10 cellular contexts compared by ENCODE assay signal in genomic region chr4:39456946-39457763, GRCh38. TPM values are rescaled to one million over a fixed set of nuclear protein-coding genes. Genes with fewer than 3 reads are reported as not detected.
DNase-seq lines count a peak whose midpoint lies in the region; ATAC-seq and TF ChIP-seq lines count a peak whose summit lies in the region.
"Had no signal": no experiment of that assay in that cellular context is flagged by ENCODE, and none has a peak within 500 bp of the region (broad histone marks: within the 10 kb centered on the region; RNA-seq: fewer than 3 reads in every experiment).

No MANE protein-coding gene starts in this region.

- no peak overlapping the region for H3K9ac ChIP-seq in rectal smooth muscle tissue (ENCODE audit: low read length)

- WGBS in esophagus squamous epithelium, 2 donors, result 42 to 50% methylated on average over 10 of the region's 10 CpGs

- DNase-seq in GM12865 (ENCODE audit: low read depth), result no peak
- DNase-seq in RWPE2 (ENCODE audit: low spot score), result no peak
- DNase-seq in esophagus squamous epithelium (lab: John Stamatoyannopoulos, UW), result no peak
- no peak for DNase-seq in GM13976 (ENCODE audit: low spot score)
- no peak for DNase-seq in stimulated activated naive CD4-positive, alpha-beta T cell treated with Interleukin-2 at 50 U/mL for 16 hours (lab: John Stamatoyannopoulos, UW)
- DNase-seq in SKM-1 treated with dmso at 0.1 percent for 144 hours (lab: John Stamatoyannopoulos, UW; ENCODE audit: unreplicated experiment), result no peak
- DNase-seq: hippocampal formation, OCI-M1 had no signal

- H3K4me1 ChIP-seq in RWPE2 (ENCODE audit: insufficient read depth, poor library complexity, severe bottlenecking) (peaks cover 7% of the 10 kb centered on the region), esophagus squamous epithelium (peaks cover 8 to 43% (median 25%) of the 10 kb centered on the region in 3 donors), rectal smooth muscle tissue (ENCODE audit: control insufficient read depth, insufficient read depth, low read length) (peaks cover 13% of the 10 kb centered on the region)

- peaks cover 80% of the 10 kb centered on the region for H3K36me3 ChIP-seq in RWPE2 (ENCODE audit: low read depth)
- H3K36me3 ChIP-seq in esophagus squamous epithelium, result peaks cover 22 to 69% (median 33%) of the 10 kb centered on the region in 3 donors
- peaks cover 9% of the 10 kb centered on the region for H3K36me3 ChIP-seq in rectal smooth muscle tissue (ENCODE audit: control insufficient read depth, insufficient read depth, low read length)

- in situ Hi-C loops in GM13976 (cut with MboI; ENCODE audit: low sequenced_read_pairs, unreplicated experiment), result no loop called here

- H3K27me3 ChIP-seq in RWPE2 (ENCODE audit: insufficient read depth, poor library complexity, severe bottlenecking) (no peaks in the 10 kb centered on the region), esophagus squamous epithelium (no peaks in the 10 kb centered on the region), rectal smooth muscle tissue (ENCODE audit: control insufficient read depth, insufficient read depth, low read length) (no peaks in the 10 kb centered on the region)

- H3K27ac ChIP-seq in RWPE2 (ENCODE audit: poor library complexity, severe bottlenecking) (peak overlapping the region; percentile 82), esophagus squamous epithelium (peak overlapping the region; percentile 93 to 98 (median 97)), rectal smooth muscle tissue (ENCODE audit: low read depth, low read length) (no peak overlapping the region)

- TF ChIP-seq CTCF in GM12865 (IDR thresholded peaks at IDR 0.05; ENCODE audit: insufficient read depth, low read depth, low read length, missing control alignments) (no peak), RWPE2 (IDR thresholded peaks at IDR 0.05; ENCODE audit: poor library complexity, severe bottlenecking) (no peak), esophagus squamous epithelium (IDR thresholded peaks at IDR 0.05) (no peak), GM13976 (IDR thresholded peaks at IDR 0.05; ENCODE audit: borderline replicate concordance, control extremely low read depth, extremely low read depth, insufficient read depth, missing control alignments) (no peak)

- intact Hi-C loops in esophagus squamous epithelium (cut with DNase I), result loop anchor here (10.0 kb wide), 1 partner anchor 82 kb away; no protein-coding TSS in a partner anchor

- TF ChIP-seq POLR2A in esophagus squamous epithelium (IDR thresholded peaks at IDR 0.05), result no peak

- ATAC-seq in RWPE2 (ENCODE audit: low read depth) (no peak), HG03520 (IDR thresholded peaks at IDR 0.05; ENCODE audit: unreplicated experiment) (no peak)

- H3K9me3 ChIP-seq in RWPE2 (ENCODE audit: severe bottlenecking) (no peaks in the 10 kb centered on the region), esophagus squamous epithelium (no peaks in the 10 kb centered on the region)

- H3K4me3 ChIP-seq in GM12865 (ENCODE audit: low read depth, low read length) (peak overlapping the region; percentile 71), RWPE2 (ENCODE audit: severe bottlenecking) (peak overlapping the region; percentile 92), esophagus squamous epithelium (peak overlapping the region; percentile 56 to 80 (median 72)), rectal smooth muscle tissue (ENCODE audit: low read length) (peak overlapping the region; percentile 78)

RNA-seq across cellular contexts. Expression of gene RPL9, which starts 1.6 kb away (rescaled TPM):
- total RNA-seq in esophagus squamous epithelium, result 1,000 to 10,000 TPM; 2,242 to 7,905 (median 4,182) TPM

RNA-seq across cellular contexts. Expression of gene LIAS, which starts 1.7 kb away (rescaled TPM):
- 10 to 100 TPM in 3 of 4 donors, 1 to 10 TPM in 1; 9.1 to 17.8 (median 13.1) TPM for total RNA-seq in esophagus squamous epithelium

RNA-seq across cellular contexts. Expression of gene KLB, which starts 50.4 kb away (rescaled TPM):
- total RNA-seq in esophagus squamous epithelium, result under 1 TPM in 3 of 4 donors, not detected in 1; 0.34 to 0.48 (median 0.38) TPM
